ENCODE assay signal across 9 cellular contexts in the genomic region with DNA sequence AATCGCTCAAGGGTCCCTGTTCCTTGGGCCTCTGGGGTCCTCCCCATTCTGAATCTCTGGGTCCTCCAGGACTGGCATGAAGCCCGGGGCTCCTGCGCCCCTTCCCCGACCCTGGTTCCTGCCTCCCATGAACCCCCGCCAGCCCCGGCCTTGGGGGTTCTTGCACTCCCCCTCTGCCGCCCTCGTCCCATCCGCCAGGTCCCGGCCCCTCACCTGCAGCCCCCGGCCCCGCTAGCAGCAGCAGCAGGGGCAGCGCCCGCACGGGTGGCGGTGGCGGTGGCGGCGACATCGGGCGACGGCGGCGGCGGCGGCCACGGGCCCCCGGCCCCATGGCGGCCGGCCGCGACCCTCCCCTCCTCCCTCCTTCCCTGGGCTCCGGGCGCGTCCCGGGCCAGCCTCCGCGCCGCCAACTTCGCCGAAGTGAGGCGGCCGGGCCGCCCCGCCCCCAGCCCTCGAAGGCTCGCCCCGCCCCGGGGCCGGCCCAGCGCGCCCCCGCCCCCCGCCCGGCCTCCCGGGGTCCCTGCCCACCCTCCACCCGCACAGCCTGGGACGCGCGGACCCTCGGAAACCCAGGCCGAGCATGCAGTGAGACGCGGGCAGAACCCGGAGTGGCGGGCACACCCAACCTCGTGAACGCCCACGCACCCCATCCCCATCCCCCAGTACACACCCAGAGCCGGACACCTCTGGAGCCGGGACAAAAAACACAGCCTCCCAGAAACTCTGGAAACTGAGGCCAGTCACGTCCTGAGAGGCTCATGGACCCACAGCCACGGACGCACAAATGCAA. TPM values are rescaled to one million over a fixed set of nuclear protein-coding genes. Genes with fewer than 3 reads are reported as not detected.
DNase-seq lines count a peak whose midpoint lies in the region; ATAC-seq and TF ChIP-seq lines count a peak whose summit lies in the region.
"Had no signal": no experiment of that assay in that cellular context is flagged by ENCODE, and none has a peak within 500 bp of the region (broad histone marks: within the 10 kb centered on the region; RNA-seq: fewer than 3 reads in every experiment).

A gene (minus strand): TSS at position 421 of the 790 bp plus-strand sequence. CDS start 90 bp downstream, at position 331.

- H3K27ac Mint-ChIP-seq in stimulated activated memory B cell treated with anti-CD40 and anti-IgM and Interleukin-4, amounts not matched to agents 10 μg/mL and 1 μg/mL and 100 μg/mL, for 72 hours: no peak within 1 kb of the TSS

- intact Hi-C loops in HCT116 (cut with micrococcal nuclease): no loop called here

- H3K79me2 ChIP-seq in HCT116 (ENCODE audit: insufficient read depth, low read length): no peaks in the 10 kb centered on the region

- H3K27me3 Mint-ChIP-seq in stimulated activated memory B cell treated with anti-CD40 and anti-IgM and Interleukin-4, amounts not matched to agents 10 μg/mL and 1 μg/mL and 100 μg/mL, for 72 hours: peaks cover 65% of the 10 kb centered on the region

- DNase-seq in HCT116 (ENCODE audit: low read depth, low spot score) (no peak), astrocyte of the cerebellum (ENCODE audit: low read depth) (no peak), NCI-H1417 (lab: John Stamatoyannopoulos, UW) (no peak), HPDE6-E6E7 (ENCODE audit: extremely low spot score) (no peak)
- DNase-seq: amniotic stem cell had no signal

- no peaks in the 10 kb centered on the region for H3K9me2 ChIP-seq in HCT116 (ENCODE audit: insufficient read depth)

- H3K9me3 ChIP-seq in HCT116 (ENCODE audit: control insufficient read depth in 1 of 2, insufficient read depth in 1 of 2, low read depth in 1 of 2, low read length in 2 of 2) (no peaks in the 10 kb centered on the region), iPS-18c (ENCODE audit: control insufficient read depth, insufficient read depth, low read length) (no peaks in the 10 kb centered on the region)

- no peaks in the 10 kb centered on the region for H4K20me1 ChIP-seq in HCT116 (ENCODE audit: insufficient read depth)

- peak; percentile 65 for ATAC-seq in HCT116
- no peak for ATAC-seq in stimulated activated memory B cell treated with anti-CD40 and anti-IgM and Interleukin-4, amounts not matched to agents 10 μg/mL and 1 μg/mL and 100 μg/mL, for 72 hours
- ATAC-seq in GM19395 (IDR thresholded peaks at IDR 0.05; ENCODE audit: unreplicated experiment): no peak
- no peak for ATAC-seq in GM18870 (IDR thresholded peaks at IDR 0.05; ENCODE audit: unreplicated experiment)

- no TSS peak for BruUV-seq in HCT116 (replicated peaks; lab: Mats Ljungman, UMichigan)

- peak within 1 kb of the TSS; percentile 27 for H3K4me3 Mint-ChIP-seq in stimulated activated memory B cell treated with anti-CD40 and anti-IgM and Interleukin-4, amounts not matched to agents 10 μg/mL and 1 μg/mL and 100 μg/mL, for 72 hours

- TF ChIP-seq POLR2A in HCT116 (IDR thresholded peaks at IDR 0.05; ENCODE audit: borderline replicate concordance, extremely low read depth, insufficient read depth, insufficient read length): no peak

- H3K4me1 Mint-ChIP-seq in stimulated activated memory B cell treated with anti-CD40 and anti-IgM and Interleukin-4, amounts not matched to agents 10 μg/mL and 1 μg/mL and 100 μg/mL, for 72 hours: peaks cover 5% of the 10 kb centered on the region

- in situ Hi-C loops in astrocyte of the cerebellum (cut with HindIII; ENCODE audit: low sequenced_read_pairs): loop anchor here (5.0 kb wide), 1 partner anchor 127 kb away; no protein-coding TSS in a partner anchor

- H3K27me3 ChIP-seq in HCT116 (ENCODE audit: insufficient read depth, low read length): no peaks in the 10 kb centered on the region

- peak within 1 kb of the TSS; percentile 56 for H2AFZ ChIP-seq in HCT116 (ENCODE audit: low read depth, low read length, poor library complexity, severe bottlenecking)

- H3K9me3 Mint-ChIP-seq in stimulated activated memory B cell treated with anti-CD40 and anti-IgM and Interleukin-4, amounts not matched to agents 10 μg/mL and 1 μg/mL and 100 μg/mL, for 72 hours: no peaks in the 10 kb centered on the region

- H3K9ac ChIP-seq in HCT116 (ENCODE audit: low read length): peak within 1 kb of the TSS; percentile 70

- H3K4me3 ChIP-seq in HCT116 (replicated peaks in 1 of 2; ENCODE audit: low read depth in 1 of 2, low read length in 2 of 2) (peak within 1 kb of the TSS; percentile 69 to 74), astrocyte of the cerebellum (ENCODE audit: low read depth, low read length) (peak within 1 kb of the TSS; percentile 58), iPS-18c (ENCODE audit: insufficient read depth, low read depth, low read length) (peak within 1 kb of the TSS; percentile 87)

- CTCF ChIA-PET in HCT116 (lab: Charles Lee): no interaction called here

- TF ChIP-seq CTCF in HCT116 (IDR thresholded peaks at IDR 0.05 in 2 of 3, conservative IDR thresholded peaks at IDR 0.05 in 1 of 3; ENCODE audit: borderline replicate concordance in 1 of 3, insufficient read depth in 1 of 3, low read depth in 2 of 3, low read length in 2 of 3) (no peak), astrocyte of the cerebellum (IDR thresholded peaks at IDR 0.05; ENCODE audit: low read depth, low read length, missing control alignments) (no peak)

- H3K4me1 ChIP-seq in HCT116 (ENCODE audit: control insufficient read depth in 1 of 2, insufficient read depth in 2 of 2, low read length in 2 of 2): peaks cover 18 to 37% of the 10 kb centered on the region in 2 experiments

- TF ChIP-seq RAD21 in HCT116 (IDR thresholded peaks at IDR 0.05; ENCODE audit: low read depth): no peak

- H3K4me2 ChIP-seq in HCT116 (ENCODE audit: low read length): peak within 1 kb of the TSS; percentile 91

- RAD21 ChIA-PET in HCT116 (lab: Charles Lee; ENCODE audit: low non-redundant PET in 1 of 2, low total read pairs in 2 of 2, uncharacterized antibody in 2 of 2, unreplicated experiment in 2 of 2): no interaction called here

- peak within 1 kb of the TSS; percentile 79; the same call in 1 of the 2 replicates for H3K27ac ChIP-seq in HCT116 (ENCODE audit: low read depth, low read length)

- POLR2A ChIA-PET in HCT116 (lab: Charles Lee): no interaction called here

- no peaks in the 10 kb centered on the region for H3K36me3 Mint-ChIP-seq in stimulated activated memory B cell treated with anti-CD40 and anti-IgM and Interleukin-4, amounts not matched to agents 10 μg/mL and 1 μg/mL and 100 μg/mL, for 72 hours

- H3K36me3 ChIP-seq in HCT116 (ENCODE audit: control insufficient read depth in 1 of 2, insufficient read depth in 2 of 2, low read length in 2 of 2): peaks cover 0 to 3% of the 10 kb centered on the region in 2 experiments; a peak in 2 of 4 replicates

TF ChIP-seq in HCT116, 20 proteins besides CTCF, POLR2A, EP300 and RAD21:
- TF ChIP-seq FOSL1 (IDR thresholded peaks at IDR 0.05; ENCODE audit: low read depth) (no peak), POLR2AphosphoS5 (IDR thresholded peaks at IDR 0.05; ENCODE audit: low read depth, low read length) (peak; percentile 46; the same call in 1 of the 2 replicates), EGR1 (IDR thresholded peaks at IDR 0.05; ENCODE audit: low read depth) (peak; percentile 87)
TF ChIP-seq in HCT116: peak in this region for 2.

RNA-seq across cellular contexts. Expression of the gene that starts here (rescaled TPM):
- total RNA-seq in HCT116 (2021; ENCODE audit: unreplicated experiment): 39.4 TPM
- 32.1 and 52.5 TPM in 2 replicates for polyA plus RNA-seq in HCT116 (2012)
